In the genomic region with DNA sequence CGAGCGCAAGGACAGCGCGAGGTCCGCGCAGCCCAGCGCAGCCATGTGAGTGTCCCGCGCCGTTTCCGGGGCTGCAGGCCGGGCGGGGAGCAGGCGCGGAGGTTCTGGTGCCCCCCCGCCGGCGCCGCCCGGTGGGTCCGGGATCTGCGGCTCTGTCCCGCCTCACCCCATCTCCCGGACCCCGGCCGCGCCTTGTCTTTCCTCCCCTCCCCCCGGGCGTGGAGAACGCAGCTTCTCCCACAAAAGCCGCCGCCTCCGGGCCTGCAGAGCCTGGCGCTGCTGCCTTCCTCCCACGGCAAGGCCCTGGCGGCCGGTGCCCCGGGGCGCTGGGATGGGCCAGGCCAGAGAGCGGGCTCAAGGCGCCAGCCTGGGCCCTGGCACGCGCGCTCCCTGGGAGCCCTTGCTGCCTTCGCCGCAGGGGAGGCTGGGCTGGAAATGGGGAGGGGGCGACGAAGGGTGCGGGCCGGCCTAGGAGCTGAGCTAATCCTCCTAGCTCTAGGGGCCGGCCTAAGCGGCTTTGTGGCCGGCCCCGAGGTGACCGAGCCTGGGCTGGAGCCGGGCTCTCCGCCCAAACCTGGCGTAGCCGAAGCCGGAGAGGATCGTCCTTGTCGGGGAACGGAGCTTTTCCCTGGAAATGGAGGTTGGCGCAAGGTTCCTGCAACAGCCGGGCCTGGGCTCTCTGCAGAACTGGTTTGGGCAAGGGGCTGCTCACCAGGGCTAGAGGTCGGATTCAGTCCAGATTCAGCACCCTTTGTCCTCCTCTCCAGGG, we compare ENCODE assay signal across 8 cellular contexts. TPM values are rescaled to one million over a fixed set of nuclear protein-coding genes. Genes with fewer than 3 reads are reported as not detected.
DNase-seq lines count a peak whose midpoint lies in the region; ATAC-seq, FAIRE-seq and TF ChIP-seq lines count a peak whose summit lies in the region.

No MANE protein-coding gene starts in this region.

- ATAC-seq in A549 (peak; percentile 65 to 68), PC-3 (peak; percentile 47)

- H3K36me3 ChIP-seq in PC-3 (ENCODE audit: low read depth, low read length) (no peaks in the 10 kb centered on the region), kidney epithelial cell (ENCODE audit: control insufficient read depth, insufficient read depth, low read length) (no peaks in the 10 kb centered on the region)

- WGBS in A549 (ENCODE audit: missing lambda C conversion rate) = 1% methylated on average over 6 of the region's 66 CpGs

- CTCF ChIA-PET in A549 (lab: Yijun Ruan, JAX) (interaction anchor here (0.8 to 22.1 kb wide), 9 partner anchors 6 to 139 kb away, joined by 4 to 301 read pairs (median 7); partner anchors contain the start of genes ATP6V0D1, CARMIL2 and CTCF), PC-3 (lab: Charles Lee) (interaction anchor here (1.4 kb wide), 1 partner anchor 8 kb away, joined by 3 read pairs; no protein-coding TSS in a partner anchor)

- no peak for TF ChIP-seq EP300 in A549 (IDR thresholded peaks at IDR 0.05)

- H3K9me3 ChIP-seq in A549 (no peaks in the 10 kb centered on the region), PC-3 (ENCODE audit: low read length) (no peaks in the 10 kb centered on the region)

- intact Hi-C loops in PC-3 (cut with micrococcal nuclease) = no loop called here

- H3K27ac ChIP-seq in A549 (peak overlapping the region; percentile 81 to 93), PC-3 (ENCODE audit: low read length) (peak overlapping the region; percentile 3)

- in situ Hi-C loops in GM18951 (cut with MboI; ENCODE audit: low sequenced_read_pairs, unreplicated experiment) (no loop called here), T47D (cut with HindIII; ENCODE audit: low pct_unique_long_range_greater_than_20kb, low sequenced_read_pairs) (no loop called here)

- peak; percentile 66 for TF ChIP-seq POLR2A in A549 (IDR thresholded peaks at IDR 0.05; ENCODE audit: low read length)
- TF ChIP-seq POLR2A in GM18951 (IDR thresholded peaks at IDR 0.05; ENCODE audit: extremely low read depth, insufficient read depth, insufficient read length) = peak; percentile 46

- TF ChIP-seq CTCF in A549 (IDR thresholded peaks at IDR 0.05) = no peak
- no peak for TF ChIP-seq CTCF in PC-3 (conservative IDR thresholded peaks at IDR 0.05; ENCODE audit: low read depth, low read length)
- no peak for TF ChIP-seq CTCF in kidney epithelial cell (IDR thresholded peaks at IDR 0.05; ENCODE audit: insufficient read depth, low read length, poor library complexity, severe bottlenecking)

- no TSS peak for BruUV-seq in PC-3 (replicated peaks; lab: Mats Ljungman, UMichigan)

- TF ChIP-seq RAD21 in A549 (conservative IDR thresholded peaks at IDR 0.05 in 1 of 2, IDR thresholded peaks at IDR 0.05 in 1 of 2) = no peak

- no peak for FAIRE-seq in A549 (lab: Jason Lieb, UNC)

- H3K9me2 ChIP-seq in PC-3 (replicated peaks; ENCODE audit: low read length) = no peaks in the 10 kb centered on the region

- POLR2A ChIA-PET in A549 (lab: Yijun Ruan, JAX) = interaction anchor here (0.5 to 1.2 kb wide), 6 partner anchors 8 to 342 kb away, joined by 3 to 5 read pairs (median 4); partner anchors contain the start of genes ACD and ATP6V0D1
- POLR2A ChIA-PET in PC-3 (lab: Charles Lee; ENCODE audit: unreplicated experiment) = no interaction called here

- peak overlapping the region; percentile 71 for H2AFZ ChIP-seq in PC-3 (ENCODE audit: low read length)

- H3K4me1 ChIP-seq in A549 (peaks cover 56% of the 10 kb centered on the region), PC-3 (ENCODE audit: insufficient read depth, low read length) (no peaks in the 10 kb centered on the region; the same call in 1 of the 2 replicates)

- peak overlapping the region; percentile 84 for H3K9ac ChIP-seq in PC-3 (ENCODE audit: low read length)

- H3K27me3 ChIP-seq in PC-3 (ENCODE audit: low read length) (no peaks in the 10 kb centered on the region), kidney epithelial cell (ENCODE audit: control insufficient read depth, insufficient read depth, low read length) (no peaks in the 10 kb centered on the region)

- peaks cover 6% of the 10 kb centered on the region; the same call in 1 of the 2 replicates for H4K20me1 ChIP-seq in PC-3 (ENCODE audit: low read length)

- H3K79me2 ChIP-seq in PC-3 (ENCODE audit: low read length) = peaks cover 42% of the 10 kb centered on the region

- H3K4me2 ChIP-seq in A549 (peak overlapping the region; percentile 89), PC-3 (ENCODE audit: low read length) (peak overlapping the region; percentile 96)

- DNase-seq in A549 (ENCODE audit: low read depth in 1 of 2, low spot score in 1 of 2) = peak; percentile 49 to 57
- peak; percentile 33 for DNase-seq in PC-3
- DNase-seq in T47D (ENCODE audit: low read depth in 1 of 2, low spot score in 1 of 2) = peak; percentile 49 to 67
- DNase-seq in kidney epithelial cell (ENCODE audit: low read depth) = no peak
- peak; percentile 17 for DNase-seq in stimulated activated naive CD4-positive, alpha-beta T cell treated with Interleukin-2 at 50 U/mL for 16 hours (lab: John Stamatoyannopoulos, UW)
- no peak for DNase-seq in kidney glomerular epithelial cell (lab: John Stamatoyannopoulos, UW)
- no peak for DNase-seq in NCI-H2171 treated with DMSO at 0.1 percent for 48 hours (lab: John Stamatoyannopoulos, UW)

- no peaks in the 10 kb centered on the region for H3F3A ChIP-seq in PC-3 (ENCODE audit: low read length, unreplicated experiment)

- peak overlapping the region; percentile 73 for H3K4me3 ChIP-seq in A549
- H3K4me3 ChIP-seq in PC-3 (ENCODE audit: low read length) = peak overlapping the region; percentile 80
- H3K4me3 ChIP-seq in kidney epithelial cell (ENCODE audit: low read depth, low read length) = peak overlapping the region; percentile 80

TF ChIP-seq in A549, 52 proteins besides CTCF, POLR2A, EP300 and RAD21:
- peak; percentile 65 for TF ChIP-seq PHF8 (IDR thresholded peaks at IDR 0.05; ENCODE audit: borderline replicate concordance, low read depth)
- TF ChIP-seq BHLHE40 (IDR thresholded peaks at IDR 0.05; ENCODE audit: low read depth, low read length) = no peak
- TF ChIP-seq ZSCAN20 (CRISPR knock-in tag; IDR thresholded peaks at IDR 0.05) = no peak
- TF ChIP-seq RNF2 (IDR thresholded peaks at IDR 0.05; ENCODE audit: borderline replicate concordance, low read depth) = 0 out of 2 replicates have a peak, but pooled peaks have one; percentile 54
- TF ChIP-seq, protein P1, sequence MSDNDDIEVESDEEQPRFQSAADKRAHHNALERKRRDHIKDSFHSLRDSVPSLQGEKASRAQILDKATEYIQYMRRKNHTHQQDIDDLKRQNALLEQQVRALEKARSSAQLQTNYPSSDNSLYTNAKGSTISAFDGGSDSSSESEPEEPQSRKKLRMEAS (IDR thresholded peaks at IDR 0.05) = peak; percentile 26; the same call in 1 of the 2 replicates
- no peak for TF ChIP-seq HEYL (CRISPR knock-in tag; IDR thresholded peaks at IDR 0.05)
- TF ChIP-seq E2F6 (IDR thresholded peaks at IDR 0.05; ENCODE audit: borderline replicate concordance, low read depth) = 0 out of 2 replicates have a peak, but pooled peaks have one; percentile 43
- TF ChIP-seq JUN (IDR thresholded peaks at IDR 0.05) = peak in 1 of 2 experiments; percentile 63; a peak in 2 of 5 replicates
TF ChIP-seq in A549: peak in this region for 5.

RNA-seq across cellular contexts. Expression of gene RIPOR1, which starts 0.4 kb away (rescaled TPM):
- polyA plus RNA-seq in A549 (2011; rRNA removed) (5.6 and 7.2 TPM in 2 replicates), A549 (2017; fragmentation: RNase III; extraction: RNeasy Plus Mini Kit Qiagen cat#74134 plus additional on column Dnase treatment) (22.5 to 24.7 TPM (median 23.0 TPM) in 3 replicates)
- polyA plus RNA-seq in A549 (2012; cell fraction: cytosol; rRNA removed) = 16.2 and 18.1 TPM in 2 replicates
- 48.3 and 50.0 TPM in 2 replicates for polyA plus RNA-seq in A549 (2012; cell fraction: nucleus; rRNA removed)
- polyA minus RNA-seq in A549 (2011; rRNA and poly(A)+ RNA removed) = 9.3 and 12.8 TPM in 2 replicates
- total RNA-seq in PC-3 (2014; rRNA removed) (14.8 and 30.8 TPM in 2 replicates), kidney epithelial cell (72.1 and 91.0 TPM in 2 replicates)

RNA-seq across cellular contexts. Expression of gene CTCF, which starts 33.3 kb away (rescaled TPM):
- 51.5 and 58.4 TPM in 2 replicates for polyA plus RNA-seq in A549 (2011; rRNA removed)
- 25.3 and 26.9 TPM in 2 replicates for polyA plus RNA-seq in A549 (2012; cell fraction: cytosol; rRNA removed)
- polyA plus RNA-seq in A549 (2012; cell fraction: nucleus; rRNA removed) = 17.0 and 22.5 TPM in 2 replicates
- 38.6 to 42.5 TPM (median 40.8 TPM) in 3 replicates for polyA plus RNA-seq in A549 (2017; fragmentation: RNase III; extraction: RNeasy Plus Mini Kit Qiagen cat#74134 plus additional on column Dnase treatment)
- polyA minus RNA-seq in A549 (2011; rRNA and poly(A)+ RNA removed) = 51.4 and 53.3 TPM in 2 replicates
- total RNA-seq in PC-3 (2014; rRNA removed) = 30.3 and 34.7 TPM in 2 replicates
- total RNA-seq in kidney epithelial cell = 40.7 and 45.0 TPM in 2 replicates

RNA-seq across cellular contexts. Expression of gene AGRP, which starts 45.7 kb away (rescaled TPM):
- not detected in 2 replicates for polyA plus RNA-seq in A549 (2011; rRNA removed)
- not detected in 2 replicates for polyA plus RNA-seq in A549 (2012; cell fraction: cytosol; rRNA removed)
- not detected in 2 replicates for polyA plus RNA-seq in A549 (2012; cell fraction: nucleus; rRNA removed)
- polyA plus RNA-seq in A549 (2017; fragmentation: RNase III; extraction: RNeasy Plus Mini Kit Qiagen cat#74134 plus additional on column Dnase treatment) = not detected in 3 replicates
- not detected in 2 replicates for polyA minus RNA-seq in A549 (2011; rRNA and poly(A)+ RNA removed)
- not detected in 2 replicates for total RNA-seq in PC-3 (2014; rRNA removed)
- total RNA-seq in kidney epithelial cell = not detected in 2 replicates

RNA-seq across cellular contexts. Expression of gene ATP6V0D1, which starts 48.1 kb away (rescaled TPM):
- polyA plus RNA-seq in A549 (2011; rRNA removed) = 45.6 and 45.7 TPM in 2 replicates
- 95.8 and 108 TPM in 2 replicates for polyA plus RNA-seq in A549 (2012; cell fraction: cytosol; rRNA removed)
- 119 and 120 TPM in 2 replicates for polyA plus RNA-seq in A549 (2012; cell fraction: nucleus; rRNA removed)
- 96.5 to 103 TPM (median 101 TPM) in 3 replicates for polyA plus RNA-seq in A549 (2017; fragmentation: RNase III; extraction: RNeasy Plus Mini Kit Qiagen cat#74134 plus additional on column Dnase treatment)
- polyA minus RNA-seq in A549 (2011; rRNA and poly(A)+ RNA removed) = 112 and 120 TPM in 2 replicates
- 65.5 and 76.6 TPM in 2 replicates for total RNA-seq in PC-3 (2014; rRNA removed)
- total RNA-seq in kidney epithelial cell = 157 and 233 TPM in 2 replicates

Comparison
In these comparisons a context has a peak if more than half of its experiments do, and no peak if none do; other contexts are left out.
1. DNase-seq: peak in A549 (2 of 2), PC-3 (single experiment), T47D (2 of 2) and stimulated activated naive CD4-positive, alpha-beta T cell treated with Interleukin-2 at 50 U/mL for 16 hours (single experiment); none in kidney epithelial cell (single experiment), kidney glomerular epithelial cell (single experiment) and NCI-H2171 treated with DMSO at 0.1 percent for 48 hours (single experiment).
2. Peak in every context shown above with its lines, with median percentiles within 50 percentile points of each other: H3K4me3 ChIP-seq.